In the genomic region with DNA sequence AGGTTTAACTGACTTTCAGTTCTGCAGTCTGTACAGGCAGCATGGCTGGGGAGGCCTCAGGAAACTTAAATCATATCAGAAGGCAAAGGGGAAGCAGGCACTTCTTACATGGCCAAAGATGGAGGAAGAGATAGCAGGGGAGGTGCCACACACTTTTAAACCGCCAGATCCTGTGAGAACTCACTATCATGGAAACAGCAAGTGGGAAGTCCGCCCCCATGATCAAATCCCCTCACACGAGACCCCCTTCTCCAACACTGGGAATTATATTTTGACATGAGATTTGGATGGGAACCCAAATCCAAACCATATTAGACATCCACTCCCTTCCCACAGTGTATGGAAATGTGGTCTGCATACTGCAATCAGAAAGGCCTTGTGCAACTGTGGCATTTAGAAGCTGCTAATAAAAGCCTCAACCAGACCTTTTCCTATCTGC, we compare ENCODE assay signal across 14 cellular contexts.
A peak's percentile ranks its signal among the peaks of the same experiment; 100 is the strongest.
DNase-seq lines count a peak whose midpoint lies in the region; ATAC-seq and TF ChIP-seq lines count a peak whose summit lies in the region.
"Had no signal": no experiment of that assay in that cellular context is flagged by ENCODE, and none has a peak within 500 bp of the region (broad histone marks: within the 10 kb centered on the region; RNA-seq: fewer than 3 reads in every experiment).

No MANE protein-coding gene starts in this region.

- no peaks in the 10 kb centered on the region for H4K20me1 ChIP-seq in smooth muscle cell (ENCODE audit: low read depth)

- peak; percentile 96 for DNase-seq in SIG-M5 treated with dmso at 0.1 percent for 504 hours (lab: John Stamatoyannopoulos, UW; ENCODE audit: unreplicated experiment)
- DNase-seq in smooth muscle cell (lab: John Stamatoyannopoulos, UW; ENCODE audit: unreplicated experiment): no peak
- no peak for DNase-seq in NCI-H1417 treated with DMSO at 0.1 percent for 48 hours (lab: John Stamatoyannopoulos, UW)
- DNase-seq in SHP77 (lab: John Stamatoyannopoulos, UW): no peak
- DNase-seq in NCI-H2081 (lab: John Stamatoyannopoulos, UW): no peak
- DNase-seq in left ventricle myocardium inferior: no peak
- DNase-seq: activated effector memory CD4-positive, alpha-beta T cell treated with anti-CD3 and anti-CD28 coated beads, Interleukin-2, amount 50 U/mL, for 16 hours; cortex of kidney; DMS53; heart left ventricle; NCI-H1092 treated with DMSO at 0.1 percent for 48 hours had no signal

- H3K4me1 ChIP-seq in smooth muscle cell (ENCODE audit: low read depth) (no peaks in the 10 kb centered on the region), left ventricle myocardium inferior (no peaks in the 10 kb centered on the region)

- whole genome bisulfite sequencing in smooth muscle cell (ENCODE audit: low lambda C conversion rate): 65% methylated on average over 3 of the region's 3 CpGs

- no peaks in the 10 kb centered on the region for H3F3A ChIP-seq in smooth muscle cell (ENCODE audit: low read depth)

- H3K4me3 ChIP-seq in smooth muscle cell (no peak overlapping the region), left ventricle myocardium inferior (no peak overlapping the region)
- H3K4me3 ChIP-seq: heart left ventricle had no signal

- H3K27ac ChIP-seq in smooth muscle cell (ENCODE audit: low read depth) (peak overlapping the region; percentile 14), left ventricle myocardium inferior (replicated peaks) (no peak overlapping the region)
- H3K27ac ChIP-seq: VCaP had no signal

- no peaks in the 10 kb centered on the region for H3K79me2 ChIP-seq in smooth muscle cell (ENCODE audit: low read depth)

- peak; percentile 16 for ATAC-seq in GM19035 (IDR thresholded peaks at IDR 0.05; ENCODE audit: unreplicated experiment)
- peak; percentile 37 for ATAC-seq in HG03025 (IDR thresholded peaks at IDR 0.05; ENCODE audit: low FRiP score, unreplicated experiment)
- ATAC-seq: heart left ventricle had no signal

- no peak overlapping the region for H2AFZ ChIP-seq in smooth muscle cell (ENCODE audit: low read depth)

- H3K9ac ChIP-seq in smooth muscle cell (ENCODE audit: low read depth): no peak overlapping the region

- H3K9me3 ChIP-seq in smooth muscle cell (replicated peaks; ENCODE audit: low read depth) (no peaks in the 10 kb centered on the region), left ventricle myocardium inferior (replicated peaks) (no peaks in the 10 kb centered on the region)
- H3K9me3 ChIP-seq: heart left ventricle had no signal

- H3K27me3 ChIP-seq in smooth muscle cell (ENCODE audit: low read depth): no peaks in the 10 kb centered on the region
- H3K27me3 ChIP-seq in left ventricle myocardium inferior (ENCODE audit: low read depth): peaks cover 23% of the 10 kb centered on the region

- H3K4me2 ChIP-seq in smooth muscle cell: peak overlapping the region; percentile 40

- intact Hi-C loops in left ventricle myocardium inferior (cut with micrococcal nuclease): no loop called here

- TF ChIP-seq CTCF in smooth muscle cell (IDR thresholded peaks at IDR 0.05; ENCODE audit: borderline replicate concordance, insufficient read depth, poor library complexity, severe bottlenecking) (no peak), left ventricle myocardium inferior (IDR thresholded peaks at IDR 0.05; ENCODE audit: borderline replicate concordance) (no peak)

- H3K36me3 ChIP-seq in smooth muscle cell (ENCODE audit: low read depth) (no peaks in the 10 kb centered on the region), left ventricle myocardium inferior (no peaks in the 10 kb centered on the region)
- H3K36me3 ChIP-seq: heart left ventricle had no signal
